Comparison of ENCODE assay signal across 18 cellular contexts in genomic region chr6:1574083-1574761, GRCh38. TPM values are rescaled to one million over a fixed set of nuclear protein-coding genes. Genes with fewer than 3 reads are reported as not detected.
DNase-seq lines count a peak whose midpoint lies in the region; ATAC-seq, FAIRE-seq and TF ChIP-seq lines count a peak whose summit lies in the region.
"Had no signal": no experiment of that assay in that cellular context is flagged by ENCODE, and none has a peak within 500 bp of the region (broad histone marks: within the 10 kb centered on the region; RNA-seq: fewer than 3 reads in every experiment).

No MANE protein-coding gene starts in this region.

- H4K20me1 ChIP-seq in osteoblast (ENCODE audit: insufficient read depth, low read length): no peaks in the 10 kb centered on the region

- peak; percentile 81 for DNase-seq in Ammon's horn (ENCODE audit: low spot score)
- DNase-seq in anterior cingulate cortex (lab: John Stamatoyannopoulos, UW): peak in 43 of 58 donors; percentile 15 to 81 (median 54)
- DNase-seq in foreskin keratinocyte: peak in 1 of 2 donors; percentile 29
- no peak for DNase-seq in osteoblast (ENCODE audit: insufficient read length, low spot score, missing footprints)
- no peak for DNase-seq in GM19239 (ENCODE audit: insufficient read length, low spot score)
- DNase-seq: activated gamma-delta T cell treated with Interleukin-2 at 50 U/mL for 16 hours; Caco-2; kidney; NCI-H1694 treated with DMSO at 0.1 percent for 48 hours; NCI-H446; OCI-M1; stimulated activated CD4-positive, alpha-beta T cell treated with anti-CD3 and anti-CD28 coated beads, Interleukin-15, amount 100 ng/mL, for 24 hours had no signal

- FAIRE-seq in GM19239 (lab: Jason Lieb, UNC): no peak
- FAIRE-seq: kidney had no signal

- no peaks in the 10 kb centered on the region for H3K27me3 ChIP-seq in foreskin keratinocyte
- H3K27me3 ChIP-seq in osteoblast (ENCODE audit: insufficient read depth, low read length): no peaks in the 10 kb centered on the region
- H3K27me3 ChIP-seq: cardiac muscle cell, gastroesophageal sphincter had no signal

- H3K27ac ChIP-seq in foreskin keratinocyte (no peak overlapping the region), osteoblast (ENCODE audit: low read depth, low read length) (no peak overlapping the region)
- H3K27ac ChIP-seq: VCaP had no signal

- no peak overlapping the region for H3K4me2 ChIP-seq in osteoblast (ENCODE audit: insufficient read depth, low read length)

- ATAC-seq in foreskin keratinocyte: peak; percentile 62
- ATAC-seq in GM18868 (IDR thresholded peaks at IDR 0.05; ENCODE audit: unreplicated experiment): no peak
- ATAC-seq in GM21825 (IDR thresholded peaks at IDR 0.05; ENCODE audit: unreplicated experiment): no peak
- ATAC-seq in GM21367 (IDR thresholded peaks at IDR 0.05; ENCODE audit: unreplicated experiment): no peak

- no peak for TF ChIP-seq CTCF in foreskin keratinocyte (conservative IDR thresholded peaks at IDR 0.05)
- no peak for TF ChIP-seq CTCF in osteoblast (IDR thresholded peaks at IDR 0.05; ENCODE audit: extremely low read depth, low read depth, low read length)

- no peaks in the 10 kb centered on the region for H3K79me2 ChIP-seq in osteoblast (ENCODE audit: insufficient read depth, low read length)

- H3K36me3 ChIP-seq in osteoblast (ENCODE audit: insufficient read depth, low read length): no peaks in the 10 kb centered on the region
- H3K36me3 ChIP-seq: cardiac muscle cell, gastroesophageal sphincter had no signal

- H3K4me1 ChIP-seq in foreskin keratinocyte (no peaks in the 10 kb centered on the region), osteoblast (ENCODE audit: insufficient read depth, low read length) (peaks cover 32% of the 10 kb centered on the region)
- H3K4me1 ChIP-seq: Caco-2 had no signal

- peaks cover 3% of the 10 kb centered on the region for H3K9me3 ChIP-seq in osteoblast (ENCODE audit: low read depth, low read length)

- H2AFZ ChIP-seq in osteoblast (ENCODE audit: low read length): peak overlapping the region; percentile 25

- H3K4me3 ChIP-seq in osteoblast (ENCODE audit: insufficient read depth, low read length): no peak overlapping the region
- H3K4me3 ChIP-seq: cardiac muscle cell, gastroesophageal sphincter had no signal

RNA-seq across cellular contexts. Expression of gene FOXC1, which starts 35.5 kb away (rescaled TPM):
- 3.5 and 5.0 TPM in 2 replicates for total RNA-seq in foreskin keratinocyte
- 1.7 and 3.0 TPM in 2 replicates for polyA plus RNA-seq in foreskin keratinocyte
- 39.4 and 41.0 TPM in 2 replicates for total RNA-seq in osteoblast

Comparison
In these comparisons a context has a peak if more than half of its experiments do, and no peak if none do; other contexts are left out.
1. DNase-seq: peak in Ammon's horn (single experiment) and anterior cingulate cortex (43 of 58); none in osteoblast (single experiment) and GM19239 (single experiment).